In genomic region chrX:13936804-13937203, GRCh38 we compare ENCODE assay signal across 20 cellular contexts.
DNase-seq lines count a peak whose midpoint lies in the region; ATAC-seq and TF ChIP-seq lines count a peak whose summit lies in the region.
"Had no signal": no experiment of that assay in that cellular context is flagged by ENCODE, and none has a peak within 500 bp of the region (broad histone marks: within the 10 kb centered on the region; RNA-seq: fewer than 3 reads in every experiment).

No MANE protein-coding gene starts in this region.

- H3K27ac ChIP-seq in mammary epithelial cell (ENCODE audit: insufficient read depth, low read depth, low read length) (no peak overlapping the region), ectodermal cell (ENCODE audit: insufficient read depth, low read depth, low read length, poor library complexity, severe bottlenecking) (no peak overlapping the region)
- H3K27ac ChIP-seq: RWPE1 had no signal

- dilution Hi-C loops in mammary epithelial cell (cut with HindIII; ENCODE audit: low sequenced_read_pairs) = no loop called here

- in situ Hi-C loops in mammary epithelial cell (cut with MboI; ENCODE audit: low sequenced_read_pairs in 2 of 2) = no loop called here

- no peak overlapping the region for H3K4me2 ChIP-seq in mammary epithelial cell (ENCODE audit: insufficient read depth, low read depth, low read length)

- H3K27ac Mint-ChIP-seq in MCF 10A (ENCODE audit: low read depth, unreplicated experiment) = peak overlapping the region; percentile 79
- no peak overlapping the region for H3K27ac Mint-ChIP-seq in mesothelial cell of epicardium
- H3K27ac Mint-ChIP-seq in type B pancreatic cell = no peak overlapping the region
- H3K27ac Mint-ChIP-seq: activated naive CD4-positive, alpha-beta T cell treated with anti-CD3 and anti-CD28 coated beads for 36 hours; CD14-positive monocyte; stimulated activated naive B cell treated with anti-CD40 and anti-IgM and Interleukin-4, amounts not matched to agents 10 μg/mL and 1 μg/mL and 100 μg/mL, for 72 hours; T-cell had no signal

- H3K9ac ChIP-seq in mammary epithelial cell (ENCODE audit: insufficient read depth, low read length) = no peak overlapping the region

- peaks cover 67% of the 10 kb centered on the region for H3K27me3 Mint-ChIP-seq in MCF 10A (ENCODE audit: insufficient read depth, unreplicated experiment)
- H3K27me3 Mint-ChIP-seq in mesothelial cell of epicardium (ENCODE audit: low read depth) = peaks cover 20% of the 10 kb centered on the region
- peaks cover 11% of the 10 kb centered on the region for H3K27me3 Mint-ChIP-seq in type B pancreatic cell

- H3K4me3 ChIP-seq in mammary epithelial cell (replicated peaks in 1 of 3; ENCODE audit: insufficient read depth in 1 of 3, low read depth in 2 of 3, low read length in 3 of 3) = no peak overlapping the region
- H3K4me3 ChIP-seq in ectodermal cell (ENCODE audit: insufficient read depth, low read depth, low read length) = peak overlapping the region; percentile 58
- H3K4me3 ChIP-seq: body of pancreas had no signal

- H3K79me2 ChIP-seq in mammary epithelial cell (ENCODE audit: insufficient read depth, low read length) = no peaks in the 10 kb centered on the region

- H3K4me1 ChIP-seq in mammary epithelial cell (ENCODE audit: insufficient read depth, low read length) (peaks cover 30% of the 10 kb centered on the region), ectodermal cell (ENCODE audit: control insufficient read depth, insufficient read depth, low read length) (peaks cover 11% of the 10 kb centered on the region)
- H3K4me1 ChIP-seq: prostate gland had no signal

- H3K36me3 Mint-ChIP-seq in MCF 10A (ENCODE audit: insufficient read depth, unreplicated experiment) (no peaks in the 10 kb centered on the region), mesothelial cell of epicardium (peaks cover under 1% of the 10 kb centered on the region), type B pancreatic cell (peaks cover under 1% of the 10 kb centered on the region)
- H3K36me3 Mint-ChIP-seq: CD14-positive monocyte; stimulated activated naive B cell treated with anti-CD40 and anti-IgM and Interleukin-4, amounts not matched to agents 10 μg/mL and 1 μg/mL and 100 μg/mL, for 72 hours; T-cell had no signal

- BruUV-seq in MCF 10A (replicated peaks; lab: Mats Ljungman, UMichigan) (no TSS peak), mammary epithelial cell (replicated peaks; lab: Mats Ljungman, UMichigan) (no TSS peak)

- H3K27me3 ChIP-seq in mammary epithelial cell (ENCODE audit: insufficient read depth, low read length) (no peaks in the 10 kb centered on the region), ectodermal cell (ENCODE audit: control insufficient read depth, insufficient read depth, low read length, poor library complexity, severe bottlenecking) (no peaks in the 10 kb centered on the region)
- H3K27me3 ChIP-seq: body of pancreas had no signal

- H2AFZ ChIP-seq in mammary epithelial cell (ENCODE audit: low read depth, low read length) = no peak overlapping the region

- WGBS in mammary epithelial cell (ENCODE audit: low coverage, missing lambda C conversion rate) = 70% methylated on average over 8 of the region's 8 CpGs
- WGBS in ectodermal cell, 2 experiments = 29 to 46% methylated on average over 8 of the region's 8 CpGs

- H3K9me3 ChIP-seq in mammary epithelial cell (replicated peaks; ENCODE audit: insufficient read depth, low read length) (no peaks in the 10 kb centered on the region), ectodermal cell (ENCODE audit: control insufficient read depth, low read length) (no peaks in the 10 kb centered on the region)
- H3K9me3 ChIP-seq: body of pancreas, prostate gland, spleen, upper lobe of left lung had no signal

- H3K4me3 Mint-ChIP-seq in MCF 10A (ENCODE audit: unreplicated experiment) (peak overlapping the region; percentile 81), mesothelial cell of epicardium (peak overlapping the region; percentile 73), type B pancreatic cell (peak overlapping the region; percentile 87)
- H3K4me3 Mint-ChIP-seq: stimulated activated naive B cell treated with anti-CD40 and anti-IgM and Interleukin-4, amounts not matched to agents 10 μg/mL and 1 μg/mL and 100 μg/mL, for 72 hours had no signal

- H3K9me3 Mint-ChIP-seq in MCF 10A (ENCODE audit: unreplicated experiment) (no peaks in the 10 kb centered on the region), mesothelial cell of epicardium (peaks cover 8% of the 10 kb centered on the region), type B pancreatic cell (peaks cover 6% of the 10 kb centered on the region)
- H3K9me3 Mint-ChIP-seq: activated naive CD4-positive, alpha-beta T cell treated with anti-CD3 and anti-CD28 coated beads for 36 hours; T-cell had no signal

- DNase-seq in MCF 10A (ENCODE audit: unreplicated experiment) = no peak
- no peak for DNase-seq in mammary epithelial cell
- no peak for DNase-seq in mesothelial cell of epicardium (ENCODE audit: low spot score in 2 of 2, unreplicated experiment in 2 of 2)
- no peak for DNase-seq in type B pancreatic cell (ENCODE audit: extremely low spot score, unreplicated experiment)
- DNase-seq in glomerular visceral epithelial cell (ENCODE audit: extremely low spot score) = no peak
- no peak for DNase-seq in stimulated activated CD4-positive, alpha-beta T cell treated with anti-CD3 and anti-CD28 coated beads, Interleukin-4, amount 100 ng/mL, for 4 hours
- DNase-seq: activated naive CD4-positive, alpha-beta T cell treated with anti-CD3 and anti-CD28 coated beads for 36 hours; body of pancreas; GOT3; left cardiac atrium; NCI-H1694; spleen; stimulated activated naive B cell treated with anti-CD40 and anti-IgM and Interleukin-4, amounts not matched to agents 10 μg/mL and 1 μg/mL and 100 μg/mL, for 72 hours; T-cell; upper lobe of left lung had no signal

- CTCF ChIA-PET in MCF 10A (lab: Yijun Ruan, JAX) = interaction anchor here (0.7 to 1.0 kb wide), 2 partner anchors 12 to 37 kb away, joined by 3 to 4 read pairs; no protein-coding TSS in a partner anchor
- CTCF ChIA-PET in mammary epithelial cell (lab: Charles Lee; ENCODE audit: low non-redundant PET) = no interaction called here

- peaks cover 13% of the 10 kb centered on the region for H3K4me1 Mint-ChIP-seq in MCF 10A (ENCODE audit: insufficient read depth, unreplicated experiment)
- H3K4me1 Mint-ChIP-seq in mesothelial cell of epicardium = peaks cover 10% of the 10 kb centered on the region
- no peaks in the 10 kb centered on the region for H3K4me1 Mint-ChIP-seq in type B pancreatic cell (ENCODE audit: unreplicated experiment)

- H3K36me3 ChIP-seq in mammary epithelial cell (ENCODE audit: insufficient read depth, low read length) (no peaks in the 10 kb centered on the region), ectodermal cell (ENCODE audit: control insufficient read depth, insufficient read depth, low read length) (no peaks in the 10 kb centered on the region)
- H3K36me3 ChIP-seq: prostate gland, spleen, upper lobe of left lung had no signal

- H4K20me1 ChIP-seq in mammary epithelial cell (ENCODE audit: insufficient read depth, low read length) = no peaks in the 10 kb centered on the region

- TF ChIP-seq CTCF in MCF 10A (IDR thresholded peaks at IDR 0.05; ENCODE audit: unreplicated experiment) (no peak), mammary epithelial cell (conservative IDR thresholded peaks at IDR 0.05 in 1 of 2, IDR thresholded peaks at IDR 0.05 in 1 of 2; ENCODE audit: extremely low read depth in 1 of 2, insufficient read depth in 1 of 2, low read depth in 1 of 2, low read length in 2 of 2) (no peak), mesothelial cell of epicardium (IDR thresholded peaks at IDR 0.05; ENCODE audit: unreplicated experiment) (no peak), type B pancreatic cell (conservative IDR thresholded peaks at IDR 0.05) (no peak)

- ATAC-seq in HG03354 (IDR thresholded peaks at IDR 0.05; ENCODE audit: poor library complexity, severe bottlenecking, unreplicated experiment) = no peak
- ATAC-seq: T-cell had no signal

- POLR2A ChIA-PET in MCF 10A (lab: Yijun Ruan, JAX) = interaction anchor here (0.7 to 4.1 kb wide), 8 partner anchors 13 to 252 kb away, joined by 3 to 63 read pairs (median 8); partner anchors contain the start of genes GEMIN8, OFD1 and TRAPPC2

- intact Hi-C loops in MCF 10A (cut with micrococcal nuclease) = loop anchor here (5.0 kb wide), 3 partner anchors 40 to 185 kb away; partner anchors contain the start of gene GEMIN8
- intact Hi-C loops in mammary epithelial cell (cut with micrococcal nuclease) = loop anchor here (5.0 kb wide), 2 partner anchors 40 to 75 kb away; no protein-coding TSS in a partner anchor
